Comparison of ENCODE assay signal across 22 cellular contexts in the genomic region with DNA sequence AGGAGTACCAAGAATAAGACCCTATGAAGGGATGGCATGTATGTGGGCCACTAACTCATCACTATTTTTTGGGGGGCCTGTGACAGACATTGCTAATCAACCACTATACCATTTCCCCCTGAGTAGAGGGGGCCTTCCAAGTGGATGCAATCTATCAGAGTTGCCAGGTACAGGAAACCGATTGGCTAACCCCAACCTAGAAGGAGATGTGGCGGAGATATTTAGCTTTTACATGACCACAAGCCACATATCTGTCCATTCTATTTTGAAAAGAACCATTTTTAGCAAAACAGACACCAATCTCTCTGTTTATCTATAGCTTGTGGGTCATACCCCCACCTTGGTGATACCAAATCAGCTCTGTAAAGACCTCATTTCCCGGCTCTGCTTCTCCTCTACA. TPM values are rescaled to one million over a fixed set of nuclear protein-coding genes. Genes with fewer than 3 reads are reported as not detected.
DNase-seq lines count a peak whose midpoint lies in the region; ATAC-seq, FAIRE-seq and TF ChIP-seq lines count a peak whose summit lies in the region.
"Had no signal": no experiment of that assay in that cellular context is flagged by ENCODE, and none has a peak within 500 bp of the region (broad histone marks: within the 10 kb centered on the region; RNA-seq: fewer than 3 reads in every experiment).

No MANE protein-coding gene starts in this region.

- H3K4me1 ChIP-seq in A549: peaks cover 55% of the 10 kb centered on the region
- peaks cover 53% of the 10 kb centered on the region for H3K4me1 ChIP-seq in Caco-2
- H3K4me1 ChIP-seq in neuronal stem cell (ENCODE audit: control insufficient read depth in 2 of 2, insufficient read depth in 1 of 2, low read depth in 1 of 2, low read length in 2 of 2): peaks cover 11 to 20% of the 10 kb centered on the region in 2 donors
- H3K4me1 ChIP-seq: BE2C, HAP-1 had no signal

- no peak for FAIRE-seq in A549 (lab: Jason Lieb, UNC)
- FAIRE-seq: GM12891 had no signal

- 92% methylated on average over 3 of the region's 3 CpGs for WGBS in A549 (ENCODE audit: missing lambda C conversion rate)
- WGBS in neuronal stem cell (ENCODE audit: extremely low coverage in 2 of 2, insufficient read length in 2 of 2, insufficient replicate concordance in 1 of 2), 2 donors: no CpG with 5 or more reads among the region's 3 CpGs

- TF ChIP-seq EP300 in A549 (IDR thresholded peaks at IDR 0.05): no peak

- no peak overlapping the region for H2BK120ac ChIP-seq in neuronal stem cell (ENCODE audit: low read depth, low read length)

- H3K9me3 Mint-ChIP-seq in Caco-2 (ENCODE audit: unreplicated experiment): no peaks in the 10 kb centered on the region
- no peaks in the 10 kb centered on the region for H3K9me3 Mint-ChIP-seq in effector memory CD8-positive, alpha-beta T cell
- H3K9me3 Mint-ChIP-seq: CD4-positive, alpha-beta T cell; GM23338 had no signal

- H3K27ac ChIP-seq in A549 (peak overlapping the region; percentile 77 to 91; a peak in 5 of 6 replicates), neuronal stem cell (replicated peaks; ENCODE audit: low read length) (no peak overlapping the region)
- H3K27ac ChIP-seq: Peyer's patch had no signal

- no peak for DNase-seq in A549 (ENCODE audit: low read depth in 1 of 2, low spot score in 1 of 2)
- no peak for DNase-seq in Caco-2
- DNase-seq in effector memory CD8-positive, alpha-beta T cell: no peak
- DNase-seq in neuronal stem cell (ENCODE audit: low spot score): no peak
- DNase-seq in SKM-1 (lab: John Stamatoyannopoulos, UW; ENCODE audit: unreplicated experiment): no peak
- no peak for DNase-seq in glomerular visceral epithelial cell (ENCODE audit: extremely low spot score)
- no peak for DNase-seq in foreskin fibroblast
- DNase-seq: BE2C; CD4-positive, alpha-beta T cell; DND-41; MG63; NCI-H1092 treated with DMSO at 0.1 percent for 48 hours; NCI-H146; NCI-H2029 treated with DMSO at 0.1 percent for 48 hours; NCI-H226; NCI-H510A treated with DMSO at 0.1 percent for 48 hours; NCI-H774; Peyer's patch had no signal

- H2BK5ac ChIP-seq in neuronal stem cell (ENCODE audit: low read length): no peak overlapping the region

- H3K27me3 ChIP-seq in Caco-2 (replicated peaks; ENCODE audit: control insufficient read depth, insufficient read depth, low read length): no peaks in the 10 kb centered on the region
- no peaks in the 10 kb centered on the region for H3K27me3 ChIP-seq in neuronal stem cell (ENCODE audit: control insufficient read depth in 3 of 3, insufficient read depth in 3 of 3, low read depth in 1 of 3, low read length in 3 of 3)
- H3K27me3 ChIP-seq: BE2C, MG63, Peyer's patch had no signal

- H3K9me3 ChIP-seq in A549: no peaks in the 10 kb centered on the region
- no peaks in the 10 kb centered on the region for H3K9me3 ChIP-seq in Caco-2
- H3K9me3 ChIP-seq in neuronal stem cell (replicated peaks in 1 of 2; ENCODE audit: control insufficient read depth in 2 of 2, insufficient read depth in 1 of 2, low read depth in 1 of 2, low read length in 2 of 2): no peaks in the 10 kb centered on the region
- H3K9me3 ChIP-seq: BE2C, HAP-1, MG63, Peyer's patch had no signal

- H3K4me3 ChIP-seq in A549 (no peak overlapping the region), Caco-2 (ENCODE audit: low read depth, low read length) (no peak overlapping the region), neuronal stem cell (ENCODE audit: low read length in 2 of 2) (no peak overlapping the region), foreskin fibroblast (ENCODE audit: low read depth in 1 of 2, low read length in 2 of 2) (no peak overlapping the region)
- H3K4me3 ChIP-seq: GM23338, HAP-1, MG63, Peyer's patch had no signal

- H3K79me1 ChIP-seq in neuronal stem cell (ENCODE audit: low read depth, low read length): no peaks in the 10 kb centered on the region

- H3K18ac ChIP-seq in neuronal stem cell (ENCODE audit: low read length): no peak overlapping the region

- TF ChIP-seq POLR2A in A549 (IDR thresholded peaks at IDR 0.05; ENCODE audit: low read length): no peak

- peak overlapping the region; percentile 79 for H4K91ac ChIP-seq in neuronal stem cell (ENCODE audit: low read depth, low read length, poor library complexity)

- intact Hi-C loops in Caco-2 (cut with micrococcal nuclease; ENCODE audit: unreplicated experiment): loop anchor here (1.0 kb wide), 1 partner anchor 23 kb away; no protein-coding TSS in a partner anchor

- H3K36me3 ChIP-seq in Caco-2 (ENCODE audit: control insufficient read depth, insufficient read depth, low read length) (no peaks in the 10 kb centered on the region), neuronal stem cell (replicated peaks in 1 of 2; ENCODE audit: control insufficient read depth in 2 of 2, insufficient read depth in 2 of 2, low read length in 2 of 2) (no peaks in the 10 kb centered on the region)
- H3K36me3 ChIP-seq: BE2C, HAP-1, MG63, Peyer's patch had no signal

- TF ChIP-seq CTCF in A549 (IDR thresholded peaks at IDR 0.05): no peak
- TF ChIP-seq CTCF in Caco-2 (IDR thresholded peaks at IDR 0.05; ENCODE audit: insufficient read depth in 1 of 2, low read depth in 1 of 2, low read length in 1 of 2, severe bottlenecking in 1 of 2, unreplicated experiment in 1 of 2): no peak
- no peak for TF ChIP-seq CTCF in foreskin fibroblast (IDR thresholded peaks at IDR 0.05; ENCODE audit: low read depth, low read length)

- peaks cover 11% of the 10 kb centered on the region for H3K36me3 Mint-ChIP-seq in Caco-2 (ENCODE audit: insufficient read depth, unreplicated experiment)
- peaks cover 4% of the 10 kb centered on the region for H3K36me3 Mint-ChIP-seq in effector memory CD8-positive, alpha-beta T cell (ENCODE audit: insufficient read depth)

- H3K23ac ChIP-seq in neuronal stem cell (ENCODE audit: low read depth, low read length, poor library complexity): no peak overlapping the region

- BruUV-seq in Caco-2 (replicated peaks; lab: Mats Ljungman, UMichigan): no TSS peak

- no peak overlapping the region for H4K8ac ChIP-seq in neuronal stem cell (ENCODE audit: low read depth, low read length)

- no peak for TF ChIP-seq RAD21 in A549 (conservative IDR thresholded peaks at IDR 0.05 in 1 of 2, IDR thresholded peaks at IDR 0.05 in 1 of 2)

- H2AK5ac ChIP-seq in neuronal stem cell (ENCODE audit: low read depth, low read length): no peak overlapping the region

- H3K14ac ChIP-seq in neuronal stem cell (ENCODE audit: low read length): no peak overlapping the region

- CTCF ChIA-PET in A549 (lab: Yijun Ruan, JAX): interaction anchor here (1.0 to 2.9 kb wide), 8 partner anchors 13 to 143 kb away, joined by 3 to 14 read pairs (median 4); no protein-coding TSS in a partner anchor
- CTCF ChIA-PET in Caco-2 (lab: Charles Lee): interaction anchor here (1.0 to 1.2 kb wide), 2 partner anchors 24 to 89 kb away, joined by 4 to 11 read pairs; no protein-coding TSS in a partner anchor

- no peak overlapping the region for H3K4me2 ChIP-seq in A549
- H3K4me2 ChIP-seq in neuronal stem cell (ENCODE audit: insufficient read depth, low read length, poor library complexity, severe bottlenecking): no peak overlapping the region
- H3K4me2 ChIP-seq: GM23338 had no signal

- no peak overlapping the region for H3K9ac ChIP-seq in neuronal stem cell (ENCODE audit: low read depth, low read length, poor library complexity)

- no peak overlapping the region for H3K4ac ChIP-seq in neuronal stem cell (ENCODE audit: low read length)

- POLR2A ChIA-PET in A549 (lab: Yijun Ruan, JAX) (no interaction called here), Caco-2 (lab: Charles Lee) (no interaction called here)

- no peak overlapping the region for H2BK15ac ChIP-seq in neuronal stem cell (ENCODE audit: low read length)

- H2AFZ ChIP-seq in neuronal stem cell (ENCODE audit: low read length): no peak overlapping the region
- H2AFZ ChIP-seq: GM23338 had no signal

- no peak overlapping the region for H3K4me3 Mint-ChIP-seq in Caco-2 (ENCODE audit: unreplicated experiment)
- no peak overlapping the region for H3K4me3 Mint-ChIP-seq in effector memory CD8-positive, alpha-beta T cell
- H3K4me3 Mint-ChIP-seq: CD4-positive, alpha-beta T cell; GM23338 had no signal

- ATAC-seq in A549: no peak
- ATAC-seq in effector memory CD8-positive, alpha-beta T cell (replicated peaks): peak; percentile 19
- ATAC-seq: GM23338, SK-N-SH treated with all-trans-retinoic acid at 6 μM for 48 hours had no signal

- H2BK12ac ChIP-seq in neuronal stem cell (ENCODE audit: low read length): no peak overlapping the region

- no peaks in the 10 kb centered on the region for H3K27me3 Mint-ChIP-seq in Caco-2 (ENCODE audit: insufficient read depth, unreplicated experiment)
- no peaks in the 10 kb centered on the region for H3K27me3 Mint-ChIP-seq in effector memory CD8-positive, alpha-beta T cell
- H3K27me3 Mint-ChIP-seq: CD4-positive, alpha-beta T cell had no signal

- H3K27ac Mint-ChIP-seq in Caco-2 (ENCODE audit: unreplicated experiment): peak overlapping the region; percentile 40
- peak overlapping the region in 1 of 2 donors; percentile 52 for H3K27ac Mint-ChIP-seq in effector memory CD8-positive, alpha-beta T cell
- H3K27ac Mint-ChIP-seq: CD4-positive, alpha-beta T cell; GM23338 had no signal

- H3K4me1 Mint-ChIP-seq in Caco-2 (ENCODE audit: low read depth, unreplicated experiment): peaks cover 55% of the 10 kb centered on the region
- peaks cover 0 to 8% of the 10 kb centered on the region in 2 donors for H3K4me1 Mint-ChIP-seq in effector memory CD8-positive, alpha-beta T cell (ENCODE audit: low read depth in 2 of 2)

TF ChIP-seq in A549, 52 proteins besides CTCF, POLR2A, EP300 and RAD21 (continues in another document):
- no peak for TF ChIP-seq PHF8 (IDR thresholded peaks at IDR 0.05; ENCODE audit: borderline replicate concordance, low read depth)

RNA-seq across cellular contexts. Expression of a gene that starts 51.0 kb away (rescaled TPM):
- polyA plus RNA-seq in A549 (2011; rRNA removed) (0.71 and 1.0 TPM in 2 replicates), A549 (2017; fragmentation: RNase III; extraction: RNeasy Plus Mini Kit Qiagen cat#74134 plus additional on column Dnase treatment) (0.81 to 1.7 TPM (median 1.5 TPM) in 3 replicates)
- 0.54 and 0.66 TPM in 2 replicates for polyA plus RNA-seq in A549 (2012; cell fraction: cytosol; rRNA removed)
- polyA plus RNA-seq in A549 (2012; cell fraction: nucleus; rRNA removed): 0.40 and 0.91 TPM in 2 replicates
- 1.0 and 1.7 TPM in 2 replicates for polyA minus RNA-seq in A549 (2011; rRNA and poly(A)+ RNA removed)
- 7.5 and 7.7 TPM in 2 replicates for total RNA-seq in Caco-2 (2022)
- polyA plus RNA-seq in neuronal stem cell (2013, experiment 1 of 2): 10.1 TPM
- 11.5 TPM for polyA plus RNA-seq in neuronal stem cell (2013, experiment 2 of 2)

RNA-seq across cellular contexts. Expression of a gene that starts 53.9 kb away (rescaled TPM):
- 5.4 and 6.7 TPM in 2 replicates for polyA plus RNA-seq in A549 (2011; rRNA removed)
- polyA plus RNA-seq in A549 (2012; cell fraction: cytosol; rRNA removed): 4.3 and 5.3 TPM in 2 replicates
- 5.9 and 6.1 TPM in 2 replicates for polyA plus RNA-seq in A549 (2012; cell fraction: nucleus; rRNA removed)
- 13.9 to 21.6 TPM (median 21.1 TPM) in 3 replicates for polyA plus RNA-seq in A549 (2017; fragmentation: RNase III; extraction: RNeasy Plus Mini Kit Qiagen cat#74134 plus additional on column Dnase treatment)
- 8.2 and 8.3 TPM in 2 replicates for polyA minus RNA-seq in A549 (2011; rRNA and poly(A)+ RNA removed)
- total RNA-seq in Caco-2 (2022): 15.5 and 18.7 TPM in 2 replicates
- 0.52 TPM for polyA plus RNA-seq in neuronal stem cell (2013, experiment 1 of 2)
- polyA plus RNA-seq in neuronal stem cell (2013, experiment 2 of 2): 0.78 TPM
